In the genomic region with DNA sequence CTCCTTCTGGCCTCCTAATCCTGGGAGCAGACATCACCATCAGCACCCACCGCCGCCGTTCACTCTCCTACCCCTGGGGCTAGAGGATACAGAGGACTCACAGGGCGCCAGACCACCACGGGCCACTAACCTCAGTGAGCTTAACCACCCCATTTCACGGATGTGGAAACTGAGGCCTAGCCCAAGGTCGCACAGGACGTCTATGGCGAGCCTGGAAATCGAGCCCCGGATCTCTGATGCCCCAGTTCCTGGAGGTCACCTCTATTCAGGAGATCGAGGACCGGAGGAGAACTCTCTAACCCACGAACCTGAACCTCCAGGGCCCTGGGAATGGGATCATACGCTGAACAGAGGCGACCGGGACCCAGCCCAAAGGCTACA, we compare ENCODE assay signal across 8 cellular contexts. TPM values are rescaled to one million over a fixed set of nuclear protein-coding genes. Genes with fewer than 3 reads are reported as not detected.
DNase-seq lines count a peak whose midpoint lies in the region; ATAC-seq, FAIRE-seq and TF ChIP-seq lines count a peak whose summit lies in the region.

No MANE protein-coding gene starts in this region.

- peak overlapping the region; percentile 71 to 94 for H3K4me3 ChIP-seq in CD4-positive, alpha-beta memory T cell (ENCODE audit: low read length in 2 of 2)
- H3K4me3 ChIP-seq in mammary epithelial cell (replicated peaks in 1 of 3; ENCODE audit: insufficient read depth in 1 of 3, low read depth in 2 of 3, low read length in 3 of 3), result peak overlapping the region; percentile 55 to 77 (median 75)
- H3K4me3 ChIP-seq in mesodermal cell (ENCODE audit: extremely low read depth, insufficient read depth, low read length, poor library complexity, severe bottlenecking), result peak overlapping the region; percentile 67

- ATAC-seq in HG02798 (IDR thresholded peaks at IDR 0.05; ENCODE audit: poor library complexity, unreplicated experiment), result no peak
- ATAC-seq in HG02642 (IDR thresholded peaks at IDR 0.05; ENCODE audit: poor library complexity, unreplicated experiment), result no peak

- H3K4me1 ChIP-seq in CD4-positive, alpha-beta memory T cell (ENCODE audit: insufficient read depth, low read length), result peaks cover 23% of the 10 kb centered on the region
- H3K4me1 ChIP-seq in mammary epithelial cell (ENCODE audit: insufficient read depth, low read length) (peaks cover 21% of the 10 kb centered on the region), mesodermal cell (ENCODE audit: control insufficient read depth, insufficient read depth, low read length, poor library complexity, severe bottlenecking) (peaks cover 3% of the 10 kb centered on the region)

- peak overlapping the region; percentile 92 to 96 (median 95) for H3K27ac Mint-ChIP-seq in CD4-positive, alpha-beta memory T cell

- no CpG with 5 or more reads among the region's 17 CpGs for WGBS in mammary epithelial cell (ENCODE audit: low coverage, missing lambda C conversion rate)
- 1% methylated on average over 12 to 17 of the region's 17 CpGs for WGBS in mesodermal cell (ENCODE audit: insufficient coverage in 2 of 2), 2 experiments

- H2AFZ ChIP-seq in mammary epithelial cell (ENCODE audit: low read depth, low read length), result peak overlapping the region; percentile 95

- H3K4me2 ChIP-seq in mammary epithelial cell (ENCODE audit: insufficient read depth, low read depth, low read length), result peak overlapping the region; percentile 85

- DNase-seq in CD4-positive, alpha-beta memory T cell, result no peak
- DNase-seq in HTR-8/SVneo (ENCODE audit: insufficient read length, low spot score), result no peak
- DNase-seq in mammary epithelial cell, result no peak
- no peak for DNase-seq in effector CD8-positive, alpha-beta T cell (lab: John Stamatoyannopoulos, UW)
- no peak for DNase-seq in NCI-H510A (lab: John Stamatoyannopoulos, UW)

- peak overlapping the region; percentile 80 for H3K9ac ChIP-seq in mammary epithelial cell (ENCODE audit: insufficient read depth, low read length)

- H3K79me2 ChIP-seq in mammary epithelial cell (ENCODE audit: insufficient read depth, low read length), result peaks cover 23% of the 10 kb centered on the region

- no peaks in the 10 kb centered on the region for H4K20me1 ChIP-seq in mammary epithelial cell (ENCODE audit: insufficient read depth, low read length)

- no peaks in the 10 kb centered on the region for H3K27me3 ChIP-seq in CD4-positive, alpha-beta memory T cell (ENCODE audit: insufficient read depth, low read length)
- no peaks in the 10 kb centered on the region for H3K27me3 ChIP-seq in mammary epithelial cell (ENCODE audit: insufficient read depth, low read length)

- intact Hi-C loops in CD4-positive, alpha-beta memory T cell (cut with micrococcal nuclease), result loop anchor here (1.0 kb wide), 8 partner anchors 36 to 1048 kb away; partner anchors contain the start of genes CLP1, MED19, SELENOH and SSRP1
- intact Hi-C loops in mammary epithelial cell (cut with micrococcal nuclease), result loop anchor here (2.0 kb wide), 2 partner anchors 39 to 115 kb away; no protein-coding TSS in a partner anchor

- in situ Hi-C loops in mammary epithelial cell (cut with MboI; ENCODE audit: low sequenced_read_pairs in 2 of 2), result no loop called here

- no peaks in the 10 kb centered on the region for H3K9me3 ChIP-seq in CD4-positive, alpha-beta memory T cell (ENCODE audit: control insufficient read depth in 1 of 2, low read length in 2 of 2)
- H3K9me3 ChIP-seq in mammary epithelial cell (replicated peaks; ENCODE audit: insufficient read depth, low read length) (no peaks in the 10 kb centered on the region), mesodermal cell (ENCODE audit: control insufficient read depth, low read length) (no peaks in the 10 kb centered on the region)

- H3K9me3 Mint-ChIP-seq in CD4-positive, alpha-beta memory T cell, result no peaks in the 10 kb centered on the region

- H3K27ac ChIP-seq in CD4-positive, alpha-beta memory T cell (ENCODE audit: low read depth, low read length), result peak overlapping the region; percentile 88
- H3K27ac ChIP-seq in mammary epithelial cell (ENCODE audit: insufficient read depth, low read depth, low read length) (peak overlapping the region; percentile 65), mesodermal cell (ENCODE audit: low read depth, low read length, severe bottlenecking) (no peak overlapping the region)

- H3K36me3 Mint-ChIP-seq in CD4-positive, alpha-beta memory T cell, result peaks cover 0 to 19% of the 10 kb centered on the region in 2 donors

- peak overlapping the region; percentile 88 to 95 (median 90) for H3K4me3 Mint-ChIP-seq in CD4-positive, alpha-beta memory T cell

- TF ChIP-seq CTCF in mammary epithelial cell (conservative IDR thresholded peaks at IDR 0.05 in 1 of 2, IDR thresholded peaks at IDR 0.05 in 1 of 2; ENCODE audit: extremely low read depth in 1 of 2, insufficient read depth in 1 of 2, low read depth in 1 of 2, low read length in 2 of 2), result no peak

- CTCF ChIA-PET in CD4-positive, alpha-beta memory T cell (lab: Charles Lee; ENCODE audit: partially characterized antibody), result interaction anchor here (1.0 to 25.5 kb wide), 7 partner anchors 14 to 270 kb away, joined by 3 to 848 read pairs (median 13); partner anchors contain the start of genes RTN4RL2, SLC43A1 and UBE2L6
- CTCF ChIA-PET in mammary epithelial cell (lab: Charles Lee; ENCODE audit: low non-redundant PET), result interaction anchor here (0.8 kb wide), 1 partner anchor 1721 kb away, joined by 4 read pairs; no protein-coding TSS in a partner anchor

- dilution Hi-C loops in mammary epithelial cell (cut with HindIII; ENCODE audit: low sequenced_read_pairs), result no loop called here

- FAIRE-seq in HTR-8/SVneo (lab: Jason Lieb, UNC), result peak; percentile 33

- BruUV-seq in mammary epithelial cell (replicated peaks; lab: Mats Ljungman, UMichigan), result no TSS peak

- H3K36me3 ChIP-seq in CD4-positive, alpha-beta memory T cell (ENCODE audit: insufficient read depth, low read length), result peaks cover 7% of the 10 kb centered on the region
- H3K36me3 ChIP-seq in mammary epithelial cell (ENCODE audit: insufficient read depth, low read length), result peaks cover 7% of the 10 kb centered on the region
- H3K36me3 ChIP-seq in mesodermal cell (ENCODE audit: control insufficient read depth, insufficient read depth, low read length), result peaks cover 28% of the 10 kb centered on the region

- POLR2A ChIA-PET in CD4-positive, alpha-beta memory T cell (lab: Charles Lee; ENCODE audit: partially characterized antibody), result interaction anchor here (0.8 to 2.2 kb wide), 11 partner anchors 10 to 211 kb away, joined by 3 to 23 read pairs (median 5); partner anchors contain the start of genes CLP1, SELENOH, SLC43A1 and SSRP1

- H3K4me1 Mint-ChIP-seq in CD4-positive, alpha-beta memory T cell, result peaks cover 9 to 34% (median 26%) of the 10 kb centered on the region in 4 donors

- no peaks in the 10 kb centered on the region for H3K27me3 Mint-ChIP-seq in CD4-positive, alpha-beta memory T cell

RNA-seq across cellular contexts. Expression of gene TIMM10, which starts 0.3 kb away (rescaled TPM):
- 10 to 100 TPM; 30.4 to 34.6 TPM for total RNA-seq in CD4-positive, alpha-beta memory T cell
- polyA plus RNA-seq in CD4-positive, alpha-beta memory T cell, result 10 to 100 TPM; 53.1 to 62.1 TPM
- 10 to 100 TPM; 24.8 to 58.9 TPM for total RNA-seq in mammary epithelial cell
- polyA plus RNA-seq in mammary epithelial cell, result 124 TPM
- 173 TPM for polyA minus RNA-seq in mammary epithelial cell
- polyA plus RNA-seq in mesodermal cell (2013, experiment 1 of 2), result 40.7 TPM
- 41.4 TPM for polyA plus RNA-seq in mesodermal cell (2013, experiment 2 of 2)

RNA-seq across cellular contexts. Expression of gene SMTNL1, which starts 7.2 kb away (rescaled TPM):
- not detected for total RNA-seq in CD4-positive, alpha-beta memory T cell
- polyA plus RNA-seq in CD4-positive, alpha-beta memory T cell, result under 1 TPM in 1 of 2 donors, not detected in 1; 0.55 TPM
- total RNA-seq in mammary epithelial cell, result not detected
- polyA plus RNA-seq in mammary epithelial cell, result not detected
- polyA minus RNA-seq in mammary epithelial cell, result not detected
- 6.5 TPM for polyA plus RNA-seq in mesodermal cell (2013, experiment 1 of 2)
- polyA plus RNA-seq in mesodermal cell (2013, experiment 2 of 2), result 5.8 TPM

RNA-seq across cellular contexts. Expression of gene SLC43A1, which starts 14.7 kb away (rescaled TPM):
- 10 to 100 TPM; 18.1 to 21.7 TPM for total RNA-seq in CD4-positive, alpha-beta memory T cell
- polyA plus RNA-seq in CD4-positive, alpha-beta memory T cell, result 10 to 100 TPM; 14.8 to 19.1 TPM
- 1 to 10 TPM; 1.4 to 2.2 TPM for total RNA-seq in mammary epithelial cell
- 0.48 TPM for polyA plus RNA-seq in mammary epithelial cell
- polyA minus RNA-seq in mammary epithelial cell, result not detected
- polyA plus RNA-seq in mesodermal cell (2013, experiment 1 of 2), result 11.1 TPM
- 8.5 TPM for polyA plus RNA-seq in mesodermal cell (2013, experiment 2 of 2)

RNA-seq across cellular contexts. Expression of gene UBE2L6, which starts 37.3 kb away (rescaled TPM):
- total RNA-seq in CD4-positive, alpha-beta memory T cell, result 10 to 100 TPM; 79.7 to 82.9 TPM
- 100 to 1,000 TPM; 257 to 320 TPM for polyA plus RNA-seq in CD4-positive, alpha-beta memory T cell
- 10 to 100 TPM; 34.2 to 46.8 TPM for total RNA-seq in mammary epithelial cell
- 51.8 TPM for polyA plus RNA-seq in mammary epithelial cell
- polyA minus RNA-seq in mammary epithelial cell, result 29.3 TPM
- polyA plus RNA-seq in mesodermal cell (2013, experiment 1 of 2), result 46.4 TPM
- 40.9 TPM for polyA plus RNA-seq in mesodermal cell (2013, experiment 2 of 2)

Comparison
In these comparisons a context has a peak if more than half of its experiments do, and no peak if none do; other contexts are left out.
1. RNA of gene SLC43A1, which starts 14.7 kb away (total RNA-seq): 18.1 to 21.7 TPM in CD4-positive, alpha-beta memory T cell; 1.4 to 2.2 TPM in mammary epithelial cell; every median in the first group is over 4 times any median in the second.
2. Peak in every context shown above with its lines, with median percentiles within 50 percentile points of each other: H3K4me3 ChIP-seq.